ENCODE assay signal across 28 cellular contexts in genomic region chr2:205284323-205284722, GRCh38.
"Had no signal": no experiment of that assay in that cellular context is flagged by ENCODE, and none has a peak within 500 bp of the region (broad histone marks: within the 10 kb centered on the region; RNA-seq: fewer than 3 reads in every experiment).

No MANE protein-coding gene starts in this region.

- H3K27ac ChIP-seq: pancreas, prostate gland, right atrium auricular region, skin epidermis, spleen, suprapubic skin, testis, tibial artery, transverse colon, upper lobe of right lung, uterus had no signal

- H3K4me2 ChIP-seq: smooth muscle cell had no signal

- H3K9me3 ChIP-seq: pancreas, prostate gland, right atrium auricular region, spleen, suprapubic skin, testis, tibial artery, transverse colon, upper lobe of right lung, uterus had no signal

- ATAC-seq: naive thymus-derived CD4-positive, alpha-beta T cell; natural killer cell; pancreas; sciatic nerve; stimulated activated memory B cell treated with anti-CD40 and anti-IgM and Interleukin-4, amounts not matched to agents 10 μg/mL and 1 μg/mL and 100 μg/mL, for 72 hours; stimulated activated naive CD8-positive, alpha-beta T cell treated with anti-CD3 and anti-CD28 coated beads, Interleukin-15, amount 100 ng/mL, for 72 hours; stimulated activated naive CD8-positive, alpha-beta T cell treated with anti-CD3 and anti-CD28 coated beads, Interleukin-15, Interleukin-2, amounts not matched to agents 100 U/mL and 50 U/mL, for 24 hours; upper lobe of right lung had no signal

- H3K27ac Mint-ChIP-seq: natural killer cell; stimulated activated memory B cell treated with anti-CD40 and anti-IgM and Interleukin-4, amounts not matched to agents 10 μg/mL and 1 μg/mL and 100 μg/mL, for 72 hours; stimulated activated naive CD8-positive, alpha-beta T cell treated with anti-CD3 and anti-CD28 coated beads, Interleukin-15, amount 100 ng/mL, for 72 hours; type B pancreatic cell had no signal

- H3K4me3 ChIP-seq: pancreas, prostate gland, right atrium auricular region, skin epidermis, smooth muscle cell, spleen, suprapubic skin, testis, tibial artery, transverse colon, upper lobe of right lung, uterus had no signal

- H3K9me3 Mint-ChIP-seq: nephron; neural crest cell; stimulated activated memory B cell treated with anti-CD40 and anti-IgM and Interleukin-4, amounts not matched to agents 10 μg/mL and 1 μg/mL and 100 μg/mL, for 72 hours; type B pancreatic cell had no signal

- H3K36me3 Mint-ChIP-seq: naive thymus-derived CD4-positive, alpha-beta T cell; natural killer cell; stimulated activated memory B cell treated with anti-CD40 and anti-IgM and Interleukin-4, amounts not matched to agents 10 μg/mL and 1 μg/mL and 100 μg/mL, for 72 hours; type B pancreatic cell had no signal

- H3K36me3 ChIP-seq: pancreas, prostate gland, right atrium auricular region, spleen, suprapubic skin, tibial artery, transverse colon, upper lobe of right lung, uterus had no signal

- H3K27me3 Mint-ChIP-seq: stimulated activated memory B cell treated with anti-CD40 and anti-IgM and Interleukin-4, amounts not matched to agents 10 μg/mL and 1 μg/mL and 100 μg/mL, for 72 hours; stimulated activated naive CD8-positive, alpha-beta T cell treated with anti-CD3 and anti-CD28 coated beads, Interleukin-15, amount 100 ng/mL, for 72 hours; type B pancreatic cell had no signal

- H3K4me3 Mint-ChIP-seq: naive thymus-derived CD4-positive, alpha-beta T cell; natural killer cell; nephron; neural crest cell; stimulated activated memory B cell treated with anti-CD40 and anti-IgM and Interleukin-4, amounts not matched to agents 10 μg/mL and 1 μg/mL and 100 μg/mL, for 72 hours; stimulated activated naive CD8-positive, alpha-beta T cell treated with anti-CD3 and anti-CD28 coated beads, Interleukin-15, amount 100 ng/mL, for 72 hours; type B pancreatic cell had no signal

- H3K27me3 ChIP-seq: pancreas, right atrium auricular region, spleen, suprapubic skin, testis, tibial artery, transverse colon, upper lobe of right lung, uterus had no signal

- H3K4me1 Mint-ChIP-seq: naive thymus-derived CD4-positive, alpha-beta T cell; natural killer cell; stimulated activated memory B cell treated with anti-CD40 and anti-IgM and Interleukin-4, amounts not matched to agents 10 μg/mL and 1 μg/mL and 100 μg/mL, for 72 hours; stimulated activated naive CD8-positive, alpha-beta T cell treated with anti-CD3 and anti-CD28 coated beads, Interleukin-15, amount 100 ng/mL, for 72 hours had no signal

- DNase-seq: naive thymus-derived CD4-positive, alpha-beta T cell; natural killer cell; pancreas; spleen; stimulated activated CD4-positive, alpha-beta T cell treated with anti-CD3 and anti-CD28 coated beads, Interleukin-12 subunit alpha, Interleukin-12 subunit beta, amount 100 ng/mL, for 4 hours; stimulated activated CD4-positive, alpha-beta T cell treated with anti-CD3 and anti-CD28 coated beads, Interleukin-1b, Interleukin-23, amount 100 ng/mL, for 48 hours; stimulated activated CD4-positive, alpha-beta T cell treated with anti-CD3 and anti-CD28 coated beads, Interleukin-4, amount 100 ng/mL, for 1 hour; stimulated activated CD4-positive, alpha-beta T cell treated with anti-CD3 and anti-CD28 coated beads, Interleukin-4, amount 100 ng/mL, for 4 hours; stimulated activated CD8-positive, alpha-beta memory T cell treated with anti-CD3 and anti-CD28 coated beads, Interleukin-4, amount 100 ng/mL, for 48 hours; stimulated activated naive CD4-positive, alpha-beta T cell; stimulated activated naive CD8-positive, alpha-beta T cell treated with anti-CD3 and anti-CD28 coated beads, Interleukin-15, amount 100 ng/mL, for 72 hours; stimulated activated naive CD8-positive, alpha-beta T cell treated with anti-CD3 and anti-CD28 coated beads, Interleukin-15, Interleukin-2, amounts not matched to agents 100 U/mL and 50 U/mL, for 24 hours; substantia nigra; testis; tibial artery; transverse colon; upper lobe of right lung; uterus had no signal

- H3K4me1 ChIP-seq: pancreas, prostate gland, right atrium auricular region, spleen, suprapubic skin, testis, tibial artery, transverse colon, uterus had no signal
